Comparison of ENCODE assay signal across 9 cellular contexts in genomic region chr21:38660333-38661295, GRCh38.
A peak's percentile ranks its signal among the peaks of the same experiment; 100 is the strongest.
DNase-seq lines count a peak whose midpoint lies in the region; ATAC-seq, FAIRE-seq and TF ChIP-seq lines count a peak whose summit lies in the region.
"Had no signal": no experiment of that assay in that cellular context is flagged by ENCODE, and none has a peak within 500 bp of the region (broad histone marks: within the 10 kb centered on the region; RNA-seq: fewer than 3 reads in every experiment).

No MANE protein-coding gene starts in this region.

- peak overlapping the region; percentile 39 for H3K9ac ChIP-seq in astrocyte (ENCODE audit: low read length)

- H3K4me2 ChIP-seq in astrocyte (ENCODE audit: low read length), result peak overlapping the region; percentile 82

- no peak for TF ChIP-seq POLR2A in testis (IDR thresholded peaks at IDR 0.05)

- peak overlapping the region; percentile 55 for H2AFZ ChIP-seq in astrocyte (ENCODE audit: low read depth, low read length)

- ATAC-seq in left colon (peak; percentile 75), HG02642 (IDR thresholded peaks at IDR 0.05; ENCODE audit: poor library complexity, unreplicated experiment) (no peak)

- 1 to 2% methylated on average over 37 to 110 of the region's 121 CpGs for WGBS in testis, 2 donors

- no peaks in the 10 kb centered on the region for H3K36me3 ChIP-seq in astrocyte (ENCODE audit: insufficient read depth, low read length)
- H3K36me3 ChIP-seq in testis (ENCODE audit: low read depth, missing control alignments), result no peaks in the 10 kb centered on the region
- no peaks in the 10 kb centered on the region for H3K36me3 ChIP-seq in BE2C

- DNase-seq in NCI-H748 (lab: John Stamatoyannopoulos, UW; ENCODE audit: unreplicated experiment), result peak; percentile 69
- no peak for DNase-seq in NCI-H748 treated with DMSO at 0.1 percent for 48 hours (lab: John Stamatoyannopoulos, UW)
- DNase-seq in astrocyte (ENCODE audit: low read depth), result no peak
- DNase-seq in left colon, result peak in 1 of 2 donors; percentile 35
- DNase-seq in testis, result peak; percentile 19
- DNase-seq in medulla oblongata (ENCODE audit: extremely low spot score), result no peak
- no peak for DNase-seq in BE2C
- DNase-seq: DND-41 had no signal

- H3K27me3 Mint-ChIP-seq in astrocyte (ENCODE audit: low read depth, unreplicated experiment), result peaks cover 55% of the 10 kb centered on the region

- H3K4me3 Mint-ChIP-seq in astrocyte (ENCODE audit: unreplicated experiment), result peak overlapping the region; percentile 81

- peaks cover 75% of the 10 kb centered on the region for H3K27me3 ChIP-seq in astrocyte (ENCODE audit: insufficient read depth, low read length)
- no peaks in the 10 kb centered on the region for H3K27me3 ChIP-seq in testis
- peaks cover 94% of the 10 kb centered on the region for H3K27me3 ChIP-seq in BE2C

- H3K36me3 Mint-ChIP-seq in astrocyte (ENCODE audit: low read depth, unreplicated experiment), result no peaks in the 10 kb centered on the region

- intact Hi-C loops in left colon (cut with DNase I, micrococcal nuclease) (no loop called here), testis (cut with DNase I; ENCODE audit: low total_unique reads) (no loop called here)

- peaks cover 8% of the 10 kb centered on the region for H3K4me1 ChIP-seq in astrocyte (ENCODE audit: insufficient read depth, low read length)
- H3K4me1 ChIP-seq in testis, result no peaks in the 10 kb centered on the region
- no peaks in the 10 kb centered on the region for H3K4me1 ChIP-seq in BE2C

- H3K9me3 Mint-ChIP-seq in astrocyte (ENCODE audit: unreplicated experiment), result no peaks in the 10 kb centered on the region

- H3K27ac ChIP-seq in astrocyte (ENCODE audit: low read depth, low read length) (no peak overlapping the region), testis (peak overlapping the region; percentile 5 to 44)

- no peaks in the 10 kb centered on the region for H3K79me2 ChIP-seq in astrocyte (ENCODE audit: insufficient read depth, low read length)

- H3K4me3 ChIP-seq in astrocyte (ENCODE audit: insufficient read depth, low read depth, low read length) (peak overlapping the region; percentile 38), testis (peak overlapping the region; percentile 56 to 64), BE2C (ENCODE audit: low read depth, low read length) (no peak overlapping the region)

- no peaks in the 10 kb centered on the region for H4K20me1 ChIP-seq in astrocyte (ENCODE audit: insufficient read depth, low read length)

- H3K4me1 Mint-ChIP-seq in astrocyte (ENCODE audit: low read depth, unreplicated experiment), result peaks cover 5% of the 10 kb centered on the region

- FAIRE-seq in astrocyte (lab: Jason Lieb, UNC), result no peak

- TF ChIP-seq CTCF in astrocyte (IDR thresholded peaks at IDR 0.05; ENCODE audit: insufficient read depth, low read depth, low read length), result no peak
- no peak for TF ChIP-seq CTCF in testis (IDR thresholded peaks at IDR 0.05)
- TF ChIP-seq CTCF in BE2C (IDR thresholded peaks at IDR 0.05; ENCODE audit: low read depth, low read length), result no peak

- no peak overlapping the region for H3K27ac Mint-ChIP-seq in astrocyte (ENCODE audit: unreplicated experiment)

- H3K9me3 ChIP-seq in astrocyte (ENCODE audit: insufficient read depth, low read depth, low read length) (no peaks in the 10 kb centered on the region), testis (no peaks in the 10 kb centered on the region), BE2C (no peaks in the 10 kb centered on the region)

Comparison
In these comparisons a context has a peak if more than half of its experiments do, and no peak if none do; other contexts are left out.
1. DNase-seq: peak in NCI-H748 (single experiment) and testis (single experiment); none in NCI-H748 treated with DMSO at 0.1 percent for 48 hours (single experiment), astrocyte (single experiment), medulla oblongata (single experiment) and BE2C (single experiment).